21 cellular contexts compared by ENCODE assay signal in the genomic region with DNA sequence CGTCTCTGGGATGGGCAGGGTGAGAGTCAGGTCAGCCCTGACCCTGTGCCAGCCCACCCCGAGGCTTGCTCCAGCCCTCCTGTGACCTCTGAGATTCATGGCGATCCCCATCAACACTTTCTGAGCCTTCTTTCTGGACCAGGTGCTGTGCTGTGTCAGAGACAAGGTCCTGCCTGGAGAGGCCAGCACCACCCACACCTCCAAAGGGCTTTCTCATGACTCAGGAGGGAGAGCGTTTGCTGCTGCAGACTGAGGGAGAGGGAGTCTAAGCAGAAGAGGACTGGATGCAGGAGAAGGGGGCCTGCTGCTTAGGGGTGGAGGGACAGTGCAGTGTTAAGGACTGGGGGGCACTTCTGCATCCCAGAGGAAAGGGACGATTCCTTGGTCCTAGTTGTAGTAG.
"Had no signal": no experiment of that assay in that cellular context is flagged by ENCODE, and none has a peak within 500 bp of the region (broad histone marks: within the 10 kb centered on the region; RNA-seq: fewer than 3 reads in every experiment).

No MANE protein-coding gene starts in this region.

- H3K9me3 Mint-ChIP-seq: activated B cell treated with CpG ODN at 0.5 μM for 24 hours; activated CD8-positive, alpha-beta T cell treated with anti-CD3 and anti-CD28 coated beads for 36 hours; activated naive CD8-positive, alpha-beta T cell treated with anti-CD3 and anti-CD28 coated beads for 36 hours; stimulated activated memory B cell treated with anti-CD40 and anti-IgM and Interleukin-4, amounts not matched to agents 10 μg/mL and 1 μg/mL and 100 μg/mL, for 72 hours had no signal

- H3K4me1 ChIP-seq: heart right ventricle, parathyroid adenoma, sigmoid colon, testis, upper lobe of left lung had no signal

- H3K4me3 Mint-ChIP-seq: activated B cell treated with CpG ODN at 0.5 μM for 24 hours; activated CD8-positive, alpha-beta T cell treated with anti-CD3 and anti-CD28 coated beads for 36 hours; activated naive CD8-positive, alpha-beta T cell treated with anti-CD3 and anti-CD28 coated beads for 36 hours; activated T-helper 1 cell treated with anti-CD3 and anti-CD28 coated beads, Interleukin-12 subunit alpha, Interleukin-12 subunit beta, Interleukin-2, Interleukin-4 antibody, amounts not matched to agents 30 ng/mL and 10 ng/mL and 1 ng/mL, durations not matched to agents 14 hours and 24 hours and 36 hours; stimulated activated memory B cell treated with anti-CD40 and anti-IgM and Interleukin-4, amounts not matched to agents 10 μg/mL and 1 μg/mL and 100 μg/mL, for 72 hours had no signal

- H3K27ac ChIP-seq: heart right ventricle, neutrophil, parathyroid adenoma, sigmoid colon, testis, upper lobe of left lung had no signal

- H3K9me3 ChIP-seq: heart right ventricle, neutrophil, sigmoid colon, testis, upper lobe of left lung had no signal

- H2AFZ ChIP-seq: parathyroid adenoma had no signal

- H3K9ac ChIP-seq: parathyroid adenoma had no signal

- H3K4me1 Mint-ChIP-seq: activated B cell treated with CpG ODN at 0.5 μM for 24 hours; stimulated activated memory B cell treated with anti-CD40 and anti-IgM and Interleukin-4, amounts not matched to agents 10 μg/mL and 1 μg/mL and 100 μg/mL, for 72 hours had no signal

- H3K27me3 ChIP-seq: dorsolateral prefrontal cortex, testis, upper lobe of left lung had no signal

- H3K36me3 Mint-ChIP-seq: activated naive CD8-positive, alpha-beta T cell treated with anti-CD3 and anti-CD28 coated beads for 36 hours; naive thymus-derived CD8-positive, alpha-beta T cell; stimulated activated memory B cell treated with anti-CD40 and anti-IgM and Interleukin-4, amounts not matched to agents 10 μg/mL and 1 μg/mL and 100 μg/mL, for 72 hours had no signal

- ATAC-seq: activated CD8-positive, alpha-beta T cell treated with anti-CD3 and anti-CD28 coated beads for 36 hours; heart right ventricle; naive thymus-derived CD8-positive, alpha-beta T cell; stimulated activated memory B cell treated with anti-CD40 and anti-IgM and Interleukin-4, amounts not matched to agents 10 μg/mL and 1 μg/mL and 100 μg/mL, for 72 hours had no signal

- H3K27me3 Mint-ChIP-seq: activated CD8-positive, alpha-beta T cell treated with anti-CD3 and anti-CD28 coated beads for 36 hours had no signal

- DNase-seq: activated B cell treated with CpG ODN at 0.5 μM for 24 hours; activated CD4-positive, alpha-beta T cell treated with anti-CD3 and anti-CD28 coated beads for 4 hours; activated CD8-positive, alpha-beta T cell treated with anti-CD3 and anti-CD28 coated beads for 36 hours; activated gamma-delta T cell treated with Interleukin-2 at 50 U/mL for 16 hours; activated naive CD8-positive, alpha-beta T cell treated with anti-CD3 and anti-CD28 coated beads for 36 hours; amniotic stem cell; caudate nucleus; erythroblast; heart right ventricle; mesendoderm; sigmoid colon; stimulated activated CD4-positive, alpha-beta T cell treated with anti-CD3 and anti-CD28 coated beads, Interleukin-4, amount 100 ng/mL, for 4 hours; SW 1271; testis; upper lobe of left lung had no signal

- H3K79me2 ChIP-seq: parathyroid adenoma had no signal

- H3K27ac Mint-ChIP-seq: activated B cell treated with CpG ODN at 0.5 μM for 24 hours; activated CD8-positive, alpha-beta T cell treated with anti-CD3 and anti-CD28 coated beads for 36 hours; activated naive CD8-positive, alpha-beta T cell treated with anti-CD3 and anti-CD28 coated beads for 36 hours; stimulated activated memory B cell treated with anti-CD40 and anti-IgM and Interleukin-4, amounts not matched to agents 10 μg/mL and 1 μg/mL and 100 μg/mL, for 72 hours had no signal

- H3K36me3 ChIP-seq: heart right ventricle, neutrophil, sigmoid colon, upper lobe of left lung had no signal

- H3K4me3 ChIP-seq: dorsolateral prefrontal cortex, heart right ventricle, sigmoid colon, testis, upper lobe of left lung had no signal
